24 cellular contexts compared by ENCODE assay signal in the genomic region with DNA sequence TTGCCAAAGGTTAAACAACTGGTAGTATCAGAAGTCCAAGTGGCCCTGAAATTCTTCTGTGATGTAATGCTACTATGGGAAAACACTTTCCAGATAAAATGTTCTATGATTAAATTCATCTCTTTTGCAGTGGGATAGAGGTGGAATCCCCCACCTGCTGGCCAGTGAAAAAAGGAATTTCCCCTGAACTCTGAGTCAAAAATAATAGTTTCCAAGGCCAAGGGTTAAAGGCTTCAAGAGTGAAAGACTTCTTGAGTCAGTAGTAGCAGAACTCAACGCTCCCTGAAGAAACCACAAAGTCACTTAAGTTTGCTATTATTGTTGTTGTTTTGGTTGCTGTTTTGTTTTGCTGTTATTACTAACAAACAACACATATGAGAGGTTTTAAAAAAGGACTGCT.
DNase-seq lines count a peak whose midpoint lies in the region; ATAC-seq lines count a peak whose summit lies in the region.
"Had no signal": no experiment of that assay in that cellular context is flagged by ENCODE, and none has a peak within 500 bp of the region (broad histone marks: within the 10 kb centered on the region; RNA-seq: fewer than 3 reads in every experiment).

No MANE protein-coding gene starts in this region.

- WGBS in aorta, 2 donors, result 78 to 80% methylated on average over 1 of the region's 1 CpG

- H3K9me3 ChIP-seq in aorta (ENCODE audit: control insufficient read depth, low read length), result no peaks in the 10 kb centered on the region
- H3K9me3 ChIP-seq: upper lobe of left lung had no signal

- H3K27ac ChIP-seq in aorta (ENCODE audit: low read depth in 1 of 2, low read length in 2 of 2), result no peak overlapping the region
- H3K27ac ChIP-seq: 22Rv1, SK-N-MC, upper lobe of left lung had no signal

- no peaks in the 10 kb centered on the region for H3K27me3 ChIP-seq in aorta (ENCODE audit: control insufficient read depth in 1 of 2, insufficient read depth in 2 of 2, low read length in 1 of 2)
- H3K27me3 ChIP-seq: upper lobe of left lung had no signal

- DNase-seq in DMS 273 (lab: John Stamatoyannopoulos, UW; ENCODE audit: unreplicated experiment) (peak; percentile 15), DMS 273 treated with DMSO at 0.1 percent for 48 hours (lab: John Stamatoyannopoulos, UW) (no peak), AG20443 (ENCODE audit: low spot score) (no peak), NCI-H526 (lab: John Stamatoyannopoulos, UW) (no peak), aorta (no peak)
- DNase-seq: activated CD4-positive, alpha-beta T cell treated with anti-CD3 and anti-CD28 coated beads, Interleukin-2, amount 50 U/mL, for 4 hours; activated naive CD4-positive, alpha-beta T cell treated with Interleukin-2 at 50 U/mL for 16 hours; activated T-cell treated with anti-CD3 and anti-CD28 coated beads, Interleukin-2, amount 50 U/mL, for 72 hours; Calu3; Kasumi-1; left ventricle myocardium superior; NCI-H1436 treated with DMSO at 0.1 percent for 48 hours; stimulated activated CD4-positive, alpha-beta T cell treated with anti-CD3 and anti-CD28 coated beads, Interleukin-4, amount 100 ng/mL, for 24 hours; substantia nigra; upper lobe of left lung had no signal

- ATAC-seq in GM21786 (IDR thresholded peaks at IDR 0.05; ENCODE audit: unreplicated experiment), result peak; percentile 48
- ATAC-seq in HG03280 (IDR thresholded peaks at IDR 0.05; ENCODE audit: unreplicated experiment), result peak; percentile 69
- ATAC-seq in aorta (ENCODE audit: low FRiP score), result no peak
- ATAC-seq in HG02571 (IDR thresholded peaks at IDR 0.05; ENCODE audit: unreplicated experiment), result no peak
- ATAC-seq: activated T-cell treated with anti-CD3 and anti-CD28 coated beads, Interleukin-2, amount 50 U/mL, for 72 hours; HCT116; HepG2; left ventricle myocardium superior; sciatic nerve; stimulated activated memory B cell treated with anti-CD40 and anti-IgM and Interleukin-4, amounts not matched to agents 10 μg/mL and 1 μg/mL and 100 μg/mL, for 72 hours had no signal

- intact Hi-C loops in aorta (cut with DNase I), result no loop called here

- no peak overlapping the region for H3K4me3 ChIP-seq in aorta (ENCODE audit: low read length in 2 of 2)
- H3K4me3 ChIP-seq: SK-N-MC, upper lobe of left lung had no signal

- peaks cover 0 to 2% of the 10 kb centered on the region in 2 donors for H3K4me1 ChIP-seq in aorta (ENCODE audit: control insufficient read depth in 1 of 2, insufficient read depth in 2 of 2, low read length in 2 of 2)

- H3K36me3 ChIP-seq in aorta (ENCODE audit: control insufficient read depth in 1 of 2, insufficient read depth in 2 of 2, low read length in 1 of 2), result no peaks in the 10 kb centered on the region
- H3K36me3 ChIP-seq: upper lobe of left lung had no signal

Comparison
In these comparisons a context has a peak if more than half of its experiments do, and no peak if none do; other contexts are left out.
1. ATAC-seq: peak in GM21786 (single experiment) and HG03280 (single experiment); none in aorta (single experiment) and HG02571 (single experiment).